In the genomic region with DNA sequence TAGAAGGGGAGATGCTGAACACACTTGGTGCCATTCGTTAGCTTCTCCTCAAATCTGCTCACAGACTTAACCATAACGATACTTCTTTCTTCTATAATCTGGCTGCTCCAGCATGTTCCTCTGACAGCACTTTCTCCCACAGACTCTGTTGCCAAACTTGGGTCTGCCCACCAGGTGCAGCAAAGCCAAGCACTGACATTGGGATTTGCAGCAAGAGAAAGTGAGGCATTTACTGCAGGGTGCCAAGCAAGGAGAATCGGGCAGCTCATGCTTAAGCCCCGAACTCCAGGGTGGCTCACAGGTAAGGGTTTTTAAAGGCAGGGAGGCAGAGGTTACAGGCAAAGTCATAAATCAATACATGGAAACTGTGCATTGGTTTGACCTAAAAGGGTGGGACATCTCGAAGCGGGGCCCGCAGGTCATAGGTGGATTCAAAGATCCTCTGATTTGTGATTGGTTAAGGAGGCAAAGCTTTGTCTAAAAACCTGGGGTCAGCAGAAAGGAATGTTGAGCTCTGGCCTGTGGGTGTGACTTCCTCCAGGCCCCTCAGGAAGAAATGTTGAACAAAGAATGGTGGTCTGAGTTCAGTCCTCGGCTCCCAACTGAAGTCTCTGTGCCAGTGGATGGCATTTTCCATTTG, we compare ENCODE assay signal across 18 cellular contexts. TPM values are rescaled to one million over a fixed set of nuclear protein-coding genes. Genes with fewer than 3 reads are reported as not detected.
DNase-seq lines count a peak whose midpoint lies in the region; ATAC-seq, FAIRE-seq and TF ChIP-seq lines count a peak whose summit lies in the region.
"Had no signal": no experiment of that assay in that cellular context is flagged by ENCODE, and none has a peak within 500 bp of the region (broad histone marks: within the 10 kb centered on the region; RNA-seq: fewer than 3 reads in every experiment).

No MANE protein-coding gene starts in this region.

- no peak for TF ChIP-seq EP300 in K562 (IDR thresholded peaks at IDR 0.05; ENCODE audit: low read length)
- no peak for TF ChIP-seq EP300 in sigmoid colon (IDR thresholded peaks at IDR 0.05)

- TF ChIP-seq RAD21 in K562 (CRISPR knock-in tag; conservative IDR thresholded peaks at IDR 0.05 in 1 of 2, IDR thresholded peaks at IDR 0.05 in 1 of 2) = no peak

- H4K20me1 ChIP-seq in K562 (replicated peaks; ENCODE audit: control insufficient read depth, insufficient read depth, low read length) = no peaks in the 10 kb centered on the region

- no peak for FAIRE-seq in K562 (lab: Jason Lieb, UNC)
- FAIRE-seq: GM12891 had no signal

- in situ Hi-C loops in K562 (cut with MboI) = no loop called here

- H3K9me1 ChIP-seq in K562 (ENCODE audit: control insufficient read depth, insufficient read depth, low read length) = no peaks in the 10 kb centered on the region

- no peak for TF ChIP-seq CTCF in CD14-positive monocyte (IDR thresholded peaks at IDR 0.05)
- no peak for TF ChIP-seq CTCF in K562 (IDR thresholded peaks at IDR 0.05 in 2 of 3, conservative IDR thresholded peaks at IDR 0.05 in 1 of 3; ENCODE audit: insufficient read depth in 2 of 3, low read depth in 1 of 3, low read length in 3 of 3)
- TF ChIP-seq CTCF in lower leg skin (IDR thresholded peaks at IDR 0.05) = no peak
- no peak for TF ChIP-seq CTCF in sigmoid colon (IDR thresholded peaks at IDR 0.05)

- peaks cover 85% of the 10 kb centered on the region for H3K4me1 Mint-ChIP-seq in CD14-positive monocyte

- H3K27me3 Mint-ChIP-seq in CD14-positive monocyte (ENCODE audit: low read depth in 3 of 3) = peaks cover 0 to 10% (median 5%) of the 10 kb centered on the region in 3 donors

- H3K9ac ChIP-seq in HUES64 (ENCODE audit: low read depth, low read length) = peak overlapping the region; percentile 37; the same call in 1 of the 2 replicates
- H3K9ac ChIP-seq in K562 (ENCODE audit: insufficient read depth in 1 of 2, low read depth in 2 of 2, low read length in 2 of 2) = no peak overlapping the region

- no peak overlapping the region for H3K4me3 Mint-ChIP-seq in CD14-positive monocyte

- H3K4me1 ChIP-seq in HUES64 (ENCODE audit: insufficient read depth, low read length) = peaks cover 33% of the 10 kb centered on the region
- H3K4me1 ChIP-seq in K562 (replicated peaks in 1 of 2; ENCODE audit: control insufficient read depth in 2 of 2, insufficient read depth in 2 of 2, low read length in 2 of 2) = peaks cover 0 to 7% of the 10 kb centered on the region in 2 experiments; a peak in 2 of 5 replicates
- H3K4me1 ChIP-seq in sigmoid colon = no peaks in the 10 kb centered on the region

- POLR2A ChIA-PET in K562 (lab: Yijun Ruan, JAX) = interaction anchor here (0.7 to 1.6 kb wide), 7 partner anchors 8 to 433 kb away, joined by 3 to 5 read pairs (median 3); no protein-coding TSS in a partner anchor

- H3K36me3 ChIP-seq in HUES64 (ENCODE audit: insufficient read depth, low read length) = no peaks in the 10 kb centered on the region
- no peaks in the 10 kb centered on the region for H3K36me3 ChIP-seq in K562 (ENCODE audit: control insufficient read depth, insufficient read depth, low read length)
- H3K36me3 ChIP-seq in sigmoid colon = no peaks in the 10 kb centered on the region
- H3K36me3 ChIP-seq: HAP-1 had no signal

- intact Hi-C loops in CD14-positive monocyte (cut with micrococcal nuclease) = loop anchor here (5.0 kb wide), 2 partner anchors 48 to 122 kb away; no protein-coding TSS in a partner anchor
- intact Hi-C loops in K562 (cut with micrococcal nuclease) = no loop called here
- intact Hi-C loops in lower leg skin (cut with DNase I; ENCODE audit: low total_unique reads) = no loop called here
- intact Hi-C loops in sigmoid colon (cut with DNase I) = no loop called here

- H3K27ac ChIP-seq in HUES64 (ENCODE audit: low read depth, low read length) = peak overlapping the region; percentile 74
- H3K27ac ChIP-seq in K562 (ENCODE audit: extremely low read depth, low read depth, low read length) = no peak overlapping the region
- H3K27ac ChIP-seq in sigmoid colon = no peak overlapping the region
- H3K27ac ChIP-seq: foreskin keratinocyte had no signal

- peak; percentile 65 for ATAC-seq in K562
- ATAC-seq: foreskin keratinocyte, sciatic nerve had no signal

- H3K36me3 Mint-ChIP-seq in CD14-positive monocyte = peaks cover 0 to 4% of the 10 kb centered on the region in 2 donors

- H3K4me3 ChIP-seq in HUES64 (ENCODE audit: low read length) (no peak overlapping the region), K562 (no peak overlapping the region), lower leg skin (ENCODE audit: low read depth, poor library complexity, severe bottlenecking) (no peak overlapping the region), sigmoid colon (no peak overlapping the region)
- H3K4me3 ChIP-seq: HAP-1, lung had no signal

- DNase-seq in CD14-positive monocyte (ENCODE audit: low spot score) (no peak), K562 (ENCODE audit: extremely low read depth in 1 of 4, low spot score in 3 of 4) (peak in 3 of 4 experiments; percentile 46 to 62 (median 49)), kidney tubule cell (ENCODE audit: low spot score) (peak; percentile 64), NCI-H2171 treated with DMSO at 0.1 percent for 48 hours (lab: John Stamatoyannopoulos, UW) (no peak), lower leg skin (ENCODE audit: low spot score in 2 of 2) (no peak), COLO829 (ENCODE audit: low spot score) (no peak), sigmoid colon (no peak)
- DNase-seq: activated gamma-delta T cell treated with Interleukin-2 at 50 U/mL for 16 hours, foreskin keratinocyte, GDM1, NCI-H1048 had no signal

- H3K9me3 ChIP-seq in HUES64 (ENCODE audit: insufficient read depth, low read depth, low read length) (no peaks in the 10 kb centered on the region), K562 (replicated peaks; ENCODE audit: control insufficient read depth, insufficient read depth, low read depth, low read length) (no peaks in the 10 kb centered on the region), sigmoid colon (no peaks in the 10 kb centered on the region)
- H3K9me3 ChIP-seq: HAP-1 had no signal

- no peaks in the 10 kb centered on the region for H3K27me3 ChIP-seq in HUES64 (ENCODE audit: insufficient read depth, low read length)
- H3K27me3 ChIP-seq in K562 (ENCODE audit: control insufficient read depth in 2 of 2, insufficient read depth in 2 of 2, low read length in 2 of 2) = peaks cover 33 to 45% of the 10 kb centered on the region in 2 experiments
- H3K27me3 ChIP-seq in sigmoid colon = no peaks in the 10 kb centered on the region
- H3K27me3 ChIP-seq: foreskin keratinocyte had no signal

- peak overlapping the region; percentile 25 to 95 (median 92) for H3K27ac Mint-ChIP-seq in CD14-positive monocyte

- no peak overlapping the region for H3K4me2 ChIP-seq in K562 (ENCODE audit: insufficient read depth, low read length)

- no peak for TF ChIP-seq POLR2A in K562 (conservative IDR thresholded peaks at IDR 0.05)
- TF ChIP-seq POLR2A in lower leg skin (IDR thresholded peaks at IDR 0.05) = no peak
- no peak for TF ChIP-seq POLR2A in sigmoid colon (IDR thresholded peaks at IDR 0.05)

- BruUV-seq in K562 (replicated peaks; lab: Mats Ljungman, UMichigan) = no TSS peak

- no peak overlapping the region for H2AFZ ChIP-seq in K562 (ENCODE audit: low read depth, low read length)

- 80% methylated on average over 8 of the region's 8 CpGs for WGBS in HUES64
- 3% methylated on average over 8 of the region's 8 CpGs for WGBS in K562 (ENCODE audit: insufficient coverage, low coverage, missing lambda C conversion rate)
- WGBS in lower leg skin, 2 donors = 83 to 86% methylated on average over 8 of the region's 8 CpGs
- WGBS in sigmoid colon, 2 donors = 86% methylated on average over 8 of the region's 8 CpGs

- CTCF ChIA-PET in K562 (lab: Yijun Ruan, JAX; ENCODE audit: low intra/inter-chr PET ratio) = no interaction called here

- peaks cover 0 to 4% (median 0%) of the 10 kb centered on the region in 7 donors for H3K9me3 Mint-ChIP-seq in CD14-positive monocyte

- H3K79me2 ChIP-seq in K562 (ENCODE audit: control insufficient read depth, insufficient read depth, low read length) = no peaks in the 10 kb centered on the region

RNA-seq across cellular contexts. Expression of a gene that starts 25.1 kb away (rescaled TPM):
- polyA plus RNA-seq in CD14-positive monocyte (1 to 10 TPM; 3.5 to 3.9 TPM), K562 (2011; rRNA removed) (not detected in 2 replicates), K562 (2014; fragmentation: Illumina TruSeq; extraction: Trizol) (0.16 and 0.17 TPM in 2 replicates), K562 (2014; fragmentation: Nextera tagmentation; extraction: Ambion mirVana) (under 1 TPM in 1 of 2 experiments, not detected in 1; 0.08 TPM), K562 (2014; rRNA removed) (0.07 and 0.22 TPM in 2 replicates), sigmoid colon (under 1 TPM in 2 of 3 donors, not detected in 1; 0.20 to 0.46 TPM)
- polyA plus RNA-seq in HUES64 (2013, experiment 1 of 2) = not detected
- polyA plus RNA-seq in HUES64 (2013, experiment 2 of 2) = not detected
- total RNA-seq in K562 (2011; cell fraction: chromatin; rRNA removed; ENCODE audit: low replicate concordance) = not detected in 2 replicates
- 0.17 TPM in 1 of 2 replicates, not detected in the other for total RNA-seq in K562 (2011; cell fraction: nucleolus; rRNA removed)
- total RNA-seq in K562 (2011; cell fraction: nucleoplasm; rRNA removed) = 0.29 TPM in 1 of 2 replicates, not detected in the other
- total RNA-seq in K562 (2014; rRNA removed) (0.27 TPM in 1 of 2 replicates, not detected in the other), K562 (2014; rRNA removed; fragmentation: Illumina TruSeq; extraction: Trizol) (0.04 TPM in 1 of 2 replicates, not detected in the other), K562 (2015; rRNA removed; fragmentation: Illumina TruSeq; extraction: Trizol) (0.14 TPM in 1 of 2 replicates, not detected in the other), K562 (2021) (0.11 and 0.13 TPM in 2 replicates), lower leg skin (10 to 100 TPM; 26.7 to 54.2 (median 30.0) TPM), sigmoid colon (not detected)
- 0.06 and 0.07 TPM in 2 replicates for polyA plus RNA-seq in K562 (2011; cell fraction: cytosol; rRNA removed)
- not detected in 2 replicates for polyA plus RNA-seq in K562 (2011; cell fraction: nucleus; rRNA removed)
- 0.22 and 2.4 TPM in 2 replicates for polyA plus RNA-seq in K562 (2012)
- polyA minus RNA-seq in K562 (2011; rRNA and poly(A)+ RNA removed) = not detected in 2 replicates
- polyA minus RNA-seq in K562 (2011; cell fraction: cytosol; rRNA and poly(A)+ RNA removed) = not detected in 2 replicates
- not detected in 2 replicates for polyA minus RNA-seq in K562 (2011; cell fraction: nucleus; rRNA and poly(A)+ RNA removed)
- total RNA-seq: foreskin keratinocyte; subcutaneous adipose tissue; T-helper 1 cell treated with Interleukin-12 subunit alpha and Interleukin-12 subunit beta and Interleukin-4 antibody, amounts not matched to agents 30 ng/mL and 1 ng/mL, for 36 hours had no signal
- polyA plus RNA-seq: foreskin keratinocyte had no signal

RNA-seq across cellular contexts. Expression of a gene that starts 48.2 kb away (rescaled TPM):
- polyA plus RNA-seq in CD14-positive monocyte (1 to 10 TPM; 1.1 to 1.3 TPM), K562 (2011; rRNA removed) (8.0 and 9.4 TPM in 2 replicates), K562 (2014; fragmentation: Illumina TruSeq; extraction: Trizol) (17.9 and 19.3 TPM in 2 replicates), K562 (2014; fragmentation: Nextera tagmentation; extraction: Ambion mirVana) (1 to 10 TPM; 2.2 to 2.5 TPM), K562 (2014; rRNA removed) (11.1 and 12.6 TPM in 2 replicates), sigmoid colon (10 to 100 TPM; 24.9 to 41.8 (median 36.6) TPM)
- 28.4 TPM for polyA plus RNA-seq in HUES64 (2013, experiment 1 of 2)
- 27.8 TPM for polyA plus RNA-seq in HUES64 (2013, experiment 2 of 2)
- total RNA-seq in K562 (2011; cell fraction: chromatin; rRNA removed; ENCODE audit: low replicate concordance) = 42.9 and 59.6 TPM in 2 replicates
- 23.3 and 37.0 TPM in 2 replicates for total RNA-seq in K562 (2011; cell fraction: nucleolus; rRNA removed)
- 28.0 and 31.7 TPM in 2 replicates for total RNA-seq in K562 (2011; cell fraction: nucleoplasm; rRNA removed)
- total RNA-seq in K562 (2014; rRNA removed) (6.2 and 7.1 TPM in 2 replicates), K562 (2014; rRNA removed; fragmentation: Illumina TruSeq; extraction: Trizol) (5.4 and 5.6 TPM in 2 replicates), K562 (2015; rRNA removed; fragmentation: Illumina TruSeq; extraction: Trizol) (8.3 and 8.8 TPM in 2 replicates), K562 (2021) (15.7 and 17.4 TPM in 2 replicates), lower leg skin (10 to 100 TPM; 13.2 to 21.9 (median 17.6) TPM), sigmoid colon (10 to 100 TPM; 11.2 to 35.3 (median 23.6) TPM)
- 8.8 and 10.7 TPM in 2 replicates for polyA plus RNA-seq in K562 (2011; cell fraction: cytosol; rRNA removed)
- 18.6 and 33.2 TPM in 2 replicates for polyA plus RNA-seq in K562 (2011; cell fraction: nucleus; rRNA removed)
- 13.0 and 15.4 TPM in 2 replicates for polyA plus RNA-seq in K562 (2012)
- polyA minus RNA-seq in K562 (2011; rRNA and poly(A)+ RNA removed) = 16.3 and 16.7 TPM in 2 replicates
- 8.3 and 11.7 TPM in 2 replicates for polyA minus RNA-seq in K562 (2011; cell fraction: cytosol; rRNA and poly(A)+ RNA removed)
- polyA minus RNA-seq in K562 (2011; cell fraction: nucleus; rRNA and poly(A)+ RNA removed) = 25.2 and 29.1 TPM in 2 replicates

Comparison
In these comparisons a context has a peak if more than half of its experiments do, and no peak if none do; other contexts are left out.
1. DNase-seq: peak in K562 (3 of 4) and kidney tubule cell (single experiment); none in CD14-positive monocyte (single experiment), NCI-H2171 treated with DMSO at 0.1 percent for 48 hours (single experiment), lower leg skin (0 of 2), COLO829 (single experiment) and sigmoid colon (single experiment).
2. RNA of a gene that starts 25.1 kb away (total RNA-seq): 26.7 to 54.2 TPM in lower leg skin; 0.04 to 0.29 TPM in K562 and not detected in sigmoid colon; every median in the first group is over 10 times any median in the second.
3. intact Hi-C loops: an anchor here in CD14-positive monocyte (5.0 kb wide); none called in K562, lower leg skin and sigmoid colon.